Comparison of ENCODE assay signal across 1 cellular context in the genomic region with DNA sequence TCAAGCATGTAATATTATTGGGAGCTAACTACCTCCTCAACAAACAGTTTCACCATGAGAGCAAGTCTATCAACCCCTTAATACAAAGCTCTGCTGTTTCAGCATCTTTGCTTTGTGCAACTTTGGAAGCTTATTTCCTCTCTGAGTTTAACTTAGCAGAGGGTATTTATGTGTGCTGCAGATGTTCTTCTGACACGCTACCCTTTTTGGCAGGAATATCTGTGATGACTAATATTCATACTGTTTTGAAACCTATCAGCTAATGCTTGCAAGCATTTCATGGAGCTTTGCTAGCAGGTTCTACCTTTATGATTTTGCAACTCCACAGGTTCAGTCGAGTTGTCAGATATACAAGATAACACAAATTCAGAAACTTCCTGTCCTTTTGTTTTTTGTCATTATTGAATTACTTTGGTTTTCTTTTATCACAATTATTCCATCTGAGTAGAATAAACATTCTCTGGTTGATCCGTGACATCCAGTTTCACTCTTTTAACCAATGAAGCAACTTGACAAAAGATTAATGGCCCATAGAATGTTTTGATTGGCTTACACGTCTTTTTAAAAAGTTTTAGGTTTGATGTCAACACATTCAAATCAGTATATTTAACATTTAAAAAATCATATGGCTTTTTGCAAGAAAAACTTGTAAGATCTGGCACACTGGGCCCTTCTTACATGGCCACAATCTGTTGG.
TF ChIP-seq lines count a peak whose summit lies in the region.

No MANE protein-coding gene starts in this region.

TF ChIP-seq in GM12878, 131 proteins besides CTCF, POLR2A, EP300 and RAD21 (continued from another document):
- TF ChIP-seq YBX1 (IDR thresholded peaks at IDR 0.05): no peak
- no peak for TF ChIP-seq SMC3 (IDR thresholded peaks at IDR 0.05; ENCODE audit: borderline replicate concordance, low read length)
- TF ChIP-seq, protein P1, sequence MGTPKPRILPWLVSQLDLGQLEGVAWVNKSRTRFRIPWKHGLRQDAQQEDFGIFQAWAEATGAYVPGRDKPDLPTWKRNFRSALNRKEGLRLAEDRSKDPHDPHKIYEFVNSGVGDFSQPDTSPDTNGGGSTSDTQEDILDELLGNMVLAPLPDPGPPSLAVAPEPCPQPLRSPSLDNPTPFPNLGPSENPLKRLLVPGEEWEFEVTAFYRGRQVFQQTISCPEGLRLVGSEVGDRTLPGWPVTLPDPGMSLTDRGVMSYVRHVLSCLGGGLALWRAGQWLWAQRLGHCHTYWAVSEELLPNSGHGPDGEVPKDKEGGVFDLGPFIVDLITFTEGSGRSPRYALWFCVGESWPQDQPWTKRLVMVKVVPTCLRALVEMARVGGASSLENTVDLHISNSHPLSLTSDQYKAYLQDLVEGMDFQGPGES (IDR thresholded peaks at IDR 0.05): no peak
- TF ChIP-seq, protein P2, sequence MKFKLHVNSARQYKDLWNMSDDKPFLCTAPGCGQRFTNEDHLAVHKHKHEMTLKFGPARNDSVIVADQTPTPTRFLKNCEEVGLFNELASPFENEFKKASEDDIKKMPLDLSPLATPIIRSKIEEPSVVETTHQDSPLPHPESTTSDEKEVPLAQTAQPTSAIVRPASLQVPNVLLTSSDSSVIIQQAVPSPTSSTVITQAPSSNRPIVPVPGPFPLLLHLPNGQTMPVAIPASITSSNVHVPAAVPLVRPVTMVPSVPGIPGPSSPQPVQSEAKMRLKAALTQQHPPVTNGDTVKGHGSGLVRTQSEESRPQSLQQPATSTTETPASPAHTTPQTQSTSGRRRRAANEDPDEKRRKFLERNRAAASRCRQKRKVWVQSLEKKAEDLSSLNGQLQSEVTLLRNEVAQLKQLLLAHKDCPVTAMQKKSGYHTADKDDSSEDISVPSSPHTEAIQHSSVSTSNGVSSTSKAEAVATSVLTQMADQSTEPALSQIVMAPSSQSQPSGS (IDR thresholded peaks at IDR 0.05; ENCODE audit: low read length): peak; percentile 70; the same call in 1 of the 2 replicates
- TF ChIP-seq BCL11A (IDR thresholded peaks at IDR 0.05; ENCODE audit: low read depth, low read length): peak; percentile 15; the same call in 1 of the 2 replicates
- no peak for TF ChIP-seq ZSCAN29 (IDR thresholded peaks at IDR 0.05)
